38 cellular contexts compared by ENCODE assay signal in the genomic region with DNA sequence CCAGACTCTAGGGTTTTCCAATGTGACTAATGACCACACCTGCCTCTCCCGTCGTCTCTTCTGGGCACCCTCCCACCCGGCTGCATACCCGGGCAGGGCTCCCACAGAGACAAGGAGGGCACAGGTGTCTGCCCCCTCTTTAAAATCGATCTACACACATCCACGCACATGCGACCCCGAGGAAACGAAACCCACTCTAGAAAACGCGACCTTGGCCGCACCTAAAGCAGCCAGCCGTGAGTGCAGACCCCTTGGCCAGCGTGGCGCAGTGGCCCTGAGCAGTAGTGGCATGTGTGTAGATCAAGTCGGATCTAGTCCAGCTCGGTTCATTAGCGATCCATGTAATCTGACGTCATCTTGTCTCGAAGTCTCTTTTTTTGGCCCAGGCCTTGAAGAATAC.
"Had no signal": no experiment of that assay in that cellular context is flagged by ENCODE, and none has a peak within 500 bp of the region (broad histone marks: within the 10 kb centered on the region; RNA-seq: fewer than 3 reads in every experiment).

No MANE protein-coding gene starts in this region.

- H3K27me3 Mint-ChIP-seq: activated CD4-positive, alpha-beta T cell treated with anti-CD3 and anti-CD28 coated beads for 36 hours; activated naive CD4-positive, alpha-beta T cell treated with anti-CD3 and anti-CD28 coated beads, Interleukin-2, amount 50 U/mL, for 24 hours; activated naive CD8-positive, alpha-beta T cell; activated naive CD8-positive, alpha-beta T cell treated with anti-CD3 and anti-CD28 coated beads, Interleukin-2, amount 10 ng/mL, durations not matched to agents 7 days and 5 days; activated T-cell treated with anti-CD3 and anti-CD28 coated beads, Interleukin-2, amount 50 U/mL, for 24 hours; brain had no signal

- H3K27ac ChIP-seq: ascending aorta, cardiac muscle cell, WERI-Rb-1 had no signal

- FAIRE-seq: bronchial epithelial cell, TTC549 had no signal

- H3K4me3 ChIP-seq: ascending aorta, cardiac muscle cell had no signal

- H3K36me3 Mint-ChIP-seq: activated CD8-positive, alpha-beta memory T cell treated with anti-CD3 and anti-CD28 coated beads, Interleukin-2, amount 10 ng/mL, durations not matched to agents 7 days and 5 days; activated naive CD4-positive, alpha-beta T cell treated with anti-CD3 and anti-CD28 coated beads, Interleukin-2, amount 10 ng/mL, durations not matched to agents 7 days and 5 days; brain; WTC11 had no signal

- H3K4me3 Mint-ChIP-seq: activated CD4-positive, alpha-beta memory T cell treated with anti-CD3 and anti-CD28 coated beads, Interleukin-2, amount 10 ng/mL, durations not matched to agents 7 days and 5 days; activated CD4-positive, alpha-beta T cell treated with anti-CD3 and anti-CD28 coated beads for 36 hours; activated CD4-positive, alpha-beta T cell treated with anti-CD3 and anti-CD28 coated beads, Interleukin-2, amount 10 ng/mL, durations not matched to agents 7 days and 5 days; activated CD8-positive, alpha-beta memory T cell treated with anti-CD3 and anti-CD28 coated beads, Interleukin-2, amount 10 ng/mL, durations not matched to agents 7 days and 5 days; activated CD8-positive, alpha-beta T cell treated with anti-CD3 and anti-CD28 coated beads, Interleukin-2, amount 10 ng/mL, durations not matched to agents 7 days and 5 days; activated naive CD4-positive, alpha-beta T cell treated with anti-CD3 and anti-CD28 coated beads, Interleukin-2, amount 10 ng/mL, durations not matched to agents 7 days and 5 days; activated naive CD4-positive, alpha-beta T cell treated with anti-CD3 and anti-CD28 coated beads, Interleukin-2, amount 50 U/mL, for 24 hours; activated naive CD8-positive, alpha-beta T cell; activated naive CD8-positive, alpha-beta T cell treated with anti-CD3 and anti-CD28 coated beads, Interleukin-2, amount 10 ng/mL, durations not matched to agents 7 days and 5 days; activated naive CD8-positive, alpha-beta T cell treated with anti-CD3 and anti-CD28 coated beads, Interleukin-2, amount 50 U/mL, for 24 hours; activated T-cell treated with anti-CD3 and anti-CD28 coated beads, Interleukin-2, amount 50 U/mL, for 24 hours; brain; T-helper 1 cell treated with Interleukin-12 subunit alpha and Interleukin-12 subunit beta and Interleukin-4 antibody, amounts not matched to agents 30 μg/mL and 1 μg/mL, for 36 hours; T-helper 2 cell treated with Interferon-gamma antibody and Interleukin-4, amounts not matched to agents 5 μg/mL and 100 μg/mL, for 36 hours; WTC11 had no signal

- H3K36me3 ChIP-seq: ascending aorta, cardiac muscle cell, WERI-Rb-1 had no signal

- H3K9me3 ChIP-seq: ascending aorta had no signal

- H3K27me3 ChIP-seq: ascending aorta, cardiac muscle cell had no signal

- H3K4me1 Mint-ChIP-seq: activated CD4-positive, alpha-beta memory T cell treated with anti-CD3 and anti-CD28 coated beads, Interleukin-2, amount 10 ng/mL, durations not matched to agents 7 days and 5 days; activated CD8-positive, alpha-beta memory T cell treated with anti-CD3 and anti-CD28 coated beads, Interleukin-2, amount 10 ng/mL, durations not matched to agents 7 days and 5 days had no signal

- H3K27ac Mint-ChIP-seq: activated CD4-positive, alpha-beta memory T cell treated with anti-CD3 and anti-CD28 coated beads, Interleukin-2, amount 10 ng/mL, durations not matched to agents 7 days and 5 days; activated CD4-positive, alpha-beta T cell treated with anti-CD3 and anti-CD28 coated beads for 36 hours; activated CD4-positive, alpha-beta T cell treated with anti-CD3 and anti-CD28 coated beads, Interleukin-2, amount 10 ng/mL, durations not matched to agents 7 days and 5 days; activated CD8-positive, alpha-beta memory T cell treated with anti-CD3 and anti-CD28 coated beads, Interleukin-2, amount 10 ng/mL, durations not matched to agents 7 days and 5 days; activated CD8-positive, alpha-beta T cell treated with anti-CD3 and anti-CD28 coated beads, Interleukin-2, amount 10 ng/mL, durations not matched to agents 7 days and 5 days; activated naive CD4-positive, alpha-beta T cell treated with anti-CD3 and anti-CD28 coated beads, Interleukin-2, amount 10 ng/mL, durations not matched to agents 7 days and 5 days; activated naive CD4-positive, alpha-beta T cell treated with anti-CD3 and anti-CD28 coated beads, Interleukin-2, amount 50 U/mL, for 24 hours; activated naive CD8-positive, alpha-beta T cell; activated naive CD8-positive, alpha-beta T cell treated with anti-CD3 and anti-CD28 coated beads, Interleukin-2, amount 10 ng/mL, durations not matched to agents 7 days and 5 days; activated naive CD8-positive, alpha-beta T cell treated with anti-CD3 and anti-CD28 coated beads, Interleukin-2, amount 50 U/mL, for 24 hours; activated T-cell treated with anti-CD3 and anti-CD28 coated beads, Interleukin-2, amount 50 U/mL, for 24 hours; activated T-helper 2 cell treated with anti-CD3 and anti-CD28 coated beads, Interferon-gamma antibody, Interleukin-2, Interleukin-4, amounts not matched to agents 10 μg/mL and 5 μg/mL and 100 μg/mL, durations not matched to agents 14 hours and 24 hours and 36 hours; T-helper 1 cell treated with Interleukin-12 subunit alpha and Interleukin-12 subunit beta and Interleukin-4 antibody, amounts not matched to agents 30 μg/mL and 1 μg/mL, for 36 hours; T-helper 2 cell treated with Interferon-gamma antibody and Interleukin-4, amounts not matched to agents 5 μg/mL and 100 μg/mL, for 36 hours; WTC11 had no signal

- DNase-seq: activated CD4-positive, alpha-beta memory T cell treated with anti-CD3 and anti-CD28 coated beads, Interleukin-2, amount 10 ng/mL, durations not matched to agents 7 days and 5 days; activated CD4-positive, alpha-beta T cell treated with anti-CD3 and anti-CD28 coated beads for 1 hour; activated CD4-positive, alpha-beta T cell treated with anti-CD3 and anti-CD28 coated beads for 36 hours; activated CD4-positive, alpha-beta T cell treated with anti-CD3 and anti-CD28 coated beads for 48 hours; activated CD4-positive, alpha-beta T cell treated with anti-CD3 and anti-CD28 coated beads, Interleukin-2, amount 10 ng/mL, durations not matched to agents 7 days and 5 days; activated CD4-positive, alpha-beta T cell treated with anti-CD3 and anti-CD28 coated beads, Interleukin-2, amount 50 U/mL, for 48 hours; activated CD4-positive, CD25-positive, alpha-beta regulatory T cell; activated CD8-positive, alpha-beta memory T cell treated with anti-CD3 and anti-CD28 coated beads for 24 hours; activated CD8-positive, alpha-beta memory T cell treated with anti-CD3 and anti-CD28 coated beads, Interleukin-2, amount 10 ng/mL, durations not matched to agents 7 days and 5 days; activated CD8-positive, alpha-beta memory T cell treated with anti-CD3 and anti-CD28 coated beads, Interleukin-2, amount 50 U/mL, for 48 hours; activated CD8-positive, alpha-beta T cell treated with anti-CD3 and anti-CD28 coated beads, Interleukin-2, amount 10 ng/mL, durations not matched to agents 7 days and 5 days; activated effector memory CD4-positive, alpha-beta T cell treated with Interleukin-2 at 50 U/mL for 16 hours; activated gamma-delta T cell; activated naive CD4-positive, alpha-beta T cell treated with anti-CD3 and anti-CD28 coated beads, Interleukin-2, amount 10 ng/mL, durations not matched to agents 7 days and 5 days; activated naive CD4-positive, alpha-beta T cell treated with Interleukin-2 at 50 U/mL for 16 hours; activated naive CD8-positive, alpha-beta T cell treated with anti-CD3 and anti-CD28 coated beads, Interleukin-2, amount 10 ng/mL, durations not matched to agents 7 days and 5 days; activated naive CD8-positive, alpha-beta T cell treated with anti-CD3 and anti-CD28 coated beads, Interleukin-2, amount 50 U/mL, for 24 hours; activated T-cell treated with anti-CD3 and anti-CD28 coated beads, Interleukin-2, amount 50 U/mL, for 24 hours; activated T-cell treated with anti-CD3 and anti-CD28 coated beads, Interleukin-2, amount 50 U/mL, for 48 hours; amygdala; anterior cingulate cortex; caudate nucleus; T-helper 1 cell; T-helper 2 cell; T-helper 9 cell; WERI-Rb-1 had no signal

- H3K9me3 Mint-ChIP-seq: activated CD4-positive, alpha-beta memory T cell treated with anti-CD3 and anti-CD28 coated beads, Interleukin-2, amount 10 ng/mL, durations not matched to agents 7 days and 5 days; activated CD4-positive, alpha-beta T cell treated with anti-CD3 and anti-CD28 coated beads, Interleukin-2, amount 10 ng/mL, durations not matched to agents 7 days and 5 days; activated naive CD4-positive, alpha-beta T cell treated with anti-CD3 and anti-CD28 coated beads, Interleukin-2, amount 10 ng/mL, durations not matched to agents 7 days and 5 days; activated naive CD4-positive, alpha-beta T cell treated with anti-CD3 and anti-CD28 coated beads, Interleukin-2, amount 50 U/mL, for 24 hours; activated naive CD8-positive, alpha-beta T cell treated with anti-CD3 and anti-CD28 coated beads, Interleukin-2, amount 10 ng/mL, durations not matched to agents 7 days and 5 days; activated naive CD8-positive, alpha-beta T cell treated with anti-CD3 and anti-CD28 coated beads, Interleukin-2, amount 50 U/mL, for 24 hours; activated T-cell treated with anti-CD3 and anti-CD28 coated beads, Interleukin-2, amount 50 U/mL, for 24 hours; activated T-helper 2 cell treated with anti-CD3 and anti-CD28 coated beads, Interferon-gamma antibody, Interleukin-2, Interleukin-4, amounts not matched to agents 10 μg/mL and 5 μg/mL and 100 μg/mL, durations not matched to agents 14 hours and 24 hours and 36 hours; brain; T-helper 1 cell treated with Interleukin-12 subunit alpha and Interleukin-12 subunit beta and Interleukin-4 antibody, amounts not matched to agents 30 μg/mL and 1 μg/mL, for 36 hours; T-helper 2 cell treated with Interferon-gamma antibody and Interleukin-4, amounts not matched to agents 5 μg/mL and 100 μg/mL, for 36 hours; WTC11 had no signal

- ATAC-seq: activated CD4-positive, alpha-beta T cell treated with anti-CD3 and anti-CD28 coated beads for 36 hours; activated CD4-positive, CD25-positive, alpha-beta regulatory T cell treated with anti-CD3 and anti-CD28 coated beads, Interleukin-2, amount 50 U/mL, for 24 hours; activated CD8-positive, alpha-beta memory T cell treated with anti-CD3 and anti-CD28 coated beads, Interleukin-2, amount 10 ng/mL, durations not matched to agents 7 days and 5 days; activated CD8-positive, alpha-beta T cell treated with anti-CD3 and anti-CD28 coated beads, Interleukin-2, amount 10 ng/mL, durations not matched to agents 7 days and 5 days; activated naive CD8-positive, alpha-beta T cell treated with anti-CD3 and anti-CD28 coated beads, Interleukin-2, amount 50 U/mL, for 24 hours; WTC11 had no signal
